ENCODE assay signal across 11 cellular contexts in the genomic region with DNA sequence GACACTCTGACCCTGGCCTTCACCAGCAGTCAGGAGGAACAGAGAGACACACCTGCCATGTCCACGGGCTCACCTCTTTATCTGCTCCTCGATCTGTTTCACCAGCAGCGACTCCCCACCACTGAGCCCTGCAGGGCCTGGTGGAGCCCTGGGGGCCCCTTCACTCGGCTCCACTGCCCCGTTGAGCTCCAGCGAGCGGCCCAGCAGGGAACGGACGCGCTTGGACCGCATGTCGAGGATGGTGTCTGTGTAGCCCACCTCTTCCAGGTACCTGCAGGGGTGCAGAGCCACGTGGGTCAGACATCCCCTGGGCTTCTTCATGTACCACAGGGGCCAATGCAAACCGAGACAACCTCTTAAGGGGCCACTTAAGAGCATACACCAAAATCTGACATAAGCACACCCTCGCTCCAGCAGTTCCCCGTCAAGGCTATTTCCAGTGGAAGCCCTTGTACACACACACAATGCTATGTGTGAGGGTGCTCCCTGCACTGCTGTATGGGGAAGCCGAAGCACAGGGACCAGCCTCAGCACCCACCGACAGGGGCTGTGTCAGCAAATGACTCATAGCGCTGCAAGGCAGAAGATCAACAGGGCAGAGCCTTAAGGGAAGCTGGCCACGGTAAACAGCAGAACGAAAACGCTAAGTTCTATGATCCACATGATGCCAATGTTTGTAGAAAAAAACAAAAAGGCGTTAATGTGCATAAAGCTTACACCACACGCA. TPM values are rescaled to one million over a fixed set of nuclear protein-coding genes. Genes with fewer than 3 reads are reported as not detected.
DNase-seq lines count a peak whose midpoint lies in the region; ATAC-seq and TF ChIP-seq lines count a peak whose summit lies in the region.
"Had no signal": no experiment of that assay in that cellular context is flagged by ENCODE, and none has a peak within 500 bp of the region (broad histone marks: within the 10 kb centered on the region; RNA-seq: fewer than 3 reads in every experiment).

No MANE protein-coding gene starts in this region.

- intact Hi-C loops in sciatic nerve (cut with DNase I): no loop called here

- no peak overlapping the region for H3K27ac ChIP-seq in RWPE2 (ENCODE audit: poor library complexity, severe bottlenecking)
- H3K27ac ChIP-seq in esophagus (ENCODE audit: low read depth in 2 of 2, low read length in 1 of 2): peak overlapping the region; percentile 57
- H3K27ac ChIP-seq: KMS-11 had no signal

- H3K4me1 Mint-ChIP-seq in HFFc6 (ENCODE audit: low read depth): peaks cover 38% of the 10 kb centered on the region

- H3K27me3 Mint-ChIP-seq in HFFc6 (ENCODE audit: insufficient read depth): peaks cover 5% of the 10 kb centered on the region

- 0 out of 2 replicates have a peak overlapping the region, but pooled peaks have one; percentile 31 for H3K27ac Mint-ChIP-seq in HFFc6

- WGBS in esophagus, 2 donors: 81 to 85% methylated on average over 24 of the region's 24 CpGs

- no peak overlapping the region for H3K4me3 ChIP-seq in RWPE2 (ENCODE audit: severe bottlenecking)
- H3K4me3 ChIP-seq in esophagus (ENCODE audit: low read depth in 1 of 2, low read length in 2 of 2): no peak overlapping the region

- H3K4me1 ChIP-seq in RWPE2 (ENCODE audit: insufficient read depth, poor library complexity, severe bottlenecking) (peaks cover 9% of the 10 kb centered on the region), esophagus (ENCODE audit: control insufficient read depth in 2 of 2, insufficient read depth in 2 of 2, low read length in 1 of 2) (peaks cover 0 to 27% of the 10 kb centered on the region in 2 donors)

- no peak for TF ChIP-seq CTCF in HFFc6 (IDR thresholded peaks at IDR 0.05)
- TF ChIP-seq CTCF in RWPE2 (IDR thresholded peaks at IDR 0.05; ENCODE audit: poor library complexity, severe bottlenecking): no peak

- H3K9me3 ChIP-seq in RWPE2 (ENCODE audit: severe bottlenecking) (no peaks in the 10 kb centered on the region), esophagus (ENCODE audit: control insufficient read depth in 2 of 2, insufficient read depth in 1 of 2, low read depth in 1 of 2, low read length in 1 of 2) (no peaks in the 10 kb centered on the region)

- no peaks in the 10 kb centered on the region for H3K27me3 ChIP-seq in RWPE2 (ENCODE audit: insufficient read depth, poor library complexity, severe bottlenecking)
- H3K27me3 ChIP-seq in esophagus (ENCODE audit: control insufficient read depth in 1 of 2, insufficient read depth in 2 of 2, low read length in 2 of 2): no peaks in the 10 kb centered on the region

- no peaks in the 10 kb centered on the region for H3K9me3 Mint-ChIP-seq in HFFc6

- H3K4me3 Mint-ChIP-seq in HFFc6: no peak overlapping the region

- DNase-seq in HFFc6 (no peak), RWPE2 (ENCODE audit: low spot score) (no peak), sciatic nerve (ENCODE audit: low spot score) (no peak), NCI-H226 (no peak), NCI-H2196 treated with DMSO at 0.1 percent for 48 hours (lab: John Stamatoyannopoulos, UW; ENCODE audit: unreplicated experiment) (no peak), NCI-H187 (lab: John Stamatoyannopoulos, UW) (no peak)
- no peak for DNase-seq in activated CD4-positive, alpha-beta T cell treated with anti-CD3 and anti-CD28 coated beads, Interleukin-2, amount 50 U/mL, for 1 hour
- DNase-seq: activated effector memory CD4-positive, alpha-beta T cell treated with anti-CD3 and anti-CD28 coated beads, Interleukin-2, amount 50 U/mL, for 16 hours; NCI-H2171 had no signal

- H3K36me3 ChIP-seq in RWPE2 (ENCODE audit: low read depth) (peaks cover 94% of the 10 kb centered on the region), esophagus (ENCODE audit: control insufficient read depth in 2 of 2, insufficient read depth in 2 of 2, low read length in 1 of 2) (peaks cover 15 to 64% of the 10 kb centered on the region in 2 donors)

- H3K36me3 Mint-ChIP-seq in HFFc6 (ENCODE audit: low read depth): peaks cover 38% of the 10 kb centered on the region

- ATAC-seq in RWPE2 (ENCODE audit: low read depth): 0 out of 3 replicates have a peak, but pooled peaks have one; percentile 11
- ATAC-seq in sciatic nerve: peak; percentile 67

RNA-seq across cellular contexts. Expression of a gene that starts 12.7 kb away (rescaled TPM):
- 10 to 100 TPM; 31.4 to 36.8 (median 33.2) TPM for total RNA-seq in HFFc6 (2021; fragmentation: NEBNext Ultra II Directional; extraction: Animal tissue kit (Norgen Biotek cat#: 25700))
- 10 to 100 TPM in 1 of 2 donors, 1 to 10 TPM in 1; 7.1 to 10.1 TPM for polyA plus RNA-seq in esophagus
- total RNA-seq in sciatic nerve: 25.2 TPM

RNA-seq across cellular contexts. Expression of a gene that starts 13.1 kb away (rescaled TPM):
- 10 to 100 TPM; 53.6 to 60.8 (median 58.3) TPM for total RNA-seq in HFFc6 (2021; fragmentation: NEBNext Ultra II Directional; extraction: Animal tissue kit (Norgen Biotek cat#: 25700))
- 10 to 100 TPM; 53.2 to 55.6 TPM for polyA plus RNA-seq in esophagus
- total RNA-seq in sciatic nerve: 70.5 TPM

RNA-seq across cellular contexts. Expression of a gene that starts 16.2 kb away (rescaled TPM):
- 10 to 100 TPM; 35.3 to 42.2 (median 38.4) TPM for total RNA-seq in HFFc6 (2021; fragmentation: NEBNext Ultra II Directional; extraction: Animal tissue kit (Norgen Biotek cat#: 25700))
- polyA plus RNA-seq in esophagus: 10 to 100 TPM; 30.1 to 34.7 TPM
- total RNA-seq in sciatic nerve: 54.0 TPM

RNA-seq across cellular contexts. Expression of a gene that starts 55.3 kb away (rescaled TPM):
- 100 to 1,000 TPM; 263 to 310 (median 281) TPM for total RNA-seq in HFFc6 (2021; fragmentation: NEBNext Ultra II Directional; extraction: Animal tissue kit (Norgen Biotek cat#: 25700))
- 10 to 100 TPM; 40.3 to 84.4 TPM for polyA plus RNA-seq in esophagus
- total RNA-seq in sciatic nerve: 71.0 TPM
